Comparison of ENCODE assay signal across 8 cellular contexts in genomic region chr10:77173615-77174461, GRCh38.
DNase-seq lines count a peak whose midpoint lies in the region; ATAC-seq lines count a peak whose summit lies in the region.

No MANE protein-coding gene starts in this region.

- H3K4me3 Mint-ChIP-seq in activated CD4-positive, alpha-beta memory T cell treated with anti-CD3 and anti-CD28 coated beads, Interleukin-2, amount 10 ng/mL, durations not matched to agents 7 days and 5 days, result no peak overlapping the region

- no peaks in the 10 kb centered on the region for H3K27me3 Mint-ChIP-seq in activated CD4-positive, alpha-beta memory T cell treated with anti-CD3 and anti-CD28 coated beads, Interleukin-2, amount 10 ng/mL, durations not matched to agents 7 days and 5 days

- CTCF ChIA-PET in activated CD4-positive, alpha-beta memory T cell treated with anti-CD3 and anti-CD28 coated beads, Interleukin-2, amount 10 ng/mL, durations not matched to agents 7 days and 5 days (lab: Charles Lee), result interaction anchor here (0.8 to 5.4 kb wide), 11 partner anchors 8 to 663 kb away, joined by 3 to 50 read pairs (median 4); no protein-coding TSS in a partner anchor

- DNase-seq in GDM1 (lab: John Stamatoyannopoulos, UW), result peak; percentile 22
- peak; percentile 82 for DNase-seq in NCI-H510A treated with DMSO at 0.1 percent for 48 hours (lab: John Stamatoyannopoulos, UW)
- DNase-seq in activated CD4-positive, alpha-beta memory T cell treated with anti-CD3 and anti-CD28 coated beads, Interleukin-2, amount 10 ng/mL, durations not matched to agents 7 days and 5 days, result peak; percentile 66
- peak; percentile 46 for DNase-seq in effector CD4-positive, alpha-beta T cell
- DNase-seq in lung microvascular endothelial cell (ENCODE audit: low read depth in 2 of 2), result peak; percentile 83 to 85
- DNase-seq in stimulated activated CD8-positive, alpha-beta memory T cell treated with anti-CD3 and anti-CD28 coated beads, Interleukin-15, amount 100 ng/mL, for 24 hours (ENCODE audit: low read depth), result peak; percentile 48

- POLR2A ChIA-PET in activated CD4-positive, alpha-beta memory T cell treated with anti-CD3 and anti-CD28 coated beads, Interleukin-2, amount 10 ng/mL, durations not matched to agents 7 days and 5 days (lab: Charles Lee), result no interaction called here

- ATAC-seq in HG02981 (IDR thresholded peaks at IDR 0.05; ENCODE audit: unreplicated experiment), result peak; percentile 71
- ATAC-seq in HG03469 (IDR thresholded peaks at IDR 0.05; ENCODE audit: unreplicated experiment), result no peak

- H3K27ac Mint-ChIP-seq in activated CD4-positive, alpha-beta memory T cell treated with anti-CD3 and anti-CD28 coated beads, Interleukin-2, amount 10 ng/mL, durations not matched to agents 7 days and 5 days, result no peak overlapping the region

- no peaks in the 10 kb centered on the region for H3K9me3 Mint-ChIP-seq in activated CD4-positive, alpha-beta memory T cell treated with anti-CD3 and anti-CD28 coated beads, Interleukin-2, amount 10 ng/mL, durations not matched to agents 7 days and 5 days

- H3K4me1 Mint-ChIP-seq in activated CD4-positive, alpha-beta memory T cell treated with anti-CD3 and anti-CD28 coated beads, Interleukin-2, amount 10 ng/mL, durations not matched to agents 7 days and 5 days, result no peaks in the 10 kb centered on the region

- no peaks in the 10 kb centered on the region for H3K36me3 Mint-ChIP-seq in activated CD4-positive, alpha-beta memory T cell treated with anti-CD3 and anti-CD28 coated beads, Interleukin-2, amount 10 ng/mL, durations not matched to agents 7 days and 5 days (ENCODE audit: low read depth)

Comparison
In these comparisons a context has a peak if more than half of its experiments do, and no peak if none do; other contexts are left out.
1. DNase-seq: peak in every context shown above with its lines; median percentile 84 in lung microvascular endothelial cell; 82 in NCI-H510A treated with DMSO at 0.1 percent for 48 hours; 66 in activated CD4-positive, alpha-beta memory T cell treated with anti-CD3 and anti-CD28 coated beads, Interleukin-2, amount 10 ng/mL, durations not matched to agents 7 days and 5 days; 48 in stimulated activated CD8-positive, alpha-beta memory T cell treated with anti-CD3 and anti-CD28 coated beads, Interleukin-15, amount 100 ng/mL, for 24 hours; 46 in effector CD4-positive, alpha-beta T cell; 22 in GDM1.